ENCODE assay signal across 9 cellular contexts in genomic region chr12:12506541-12506940, GRCh38.
DNase-seq lines count a peak whose midpoint lies in the region; ATAC-seq and TF ChIP-seq lines count a peak whose summit lies in the region.
"Had no signal": no experiment of that assay in that cellular context is flagged by ENCODE, and none has a peak within 500 bp of the region (broad histone marks: within the 10 kb centered on the region; RNA-seq: fewer than 3 reads in every experiment).

No MANE protein-coding gene starts in this region.

- peak; percentile 2 for ATAC-seq in GM21723 (IDR thresholded peaks at IDR 0.05; ENCODE audit: unreplicated experiment)
- ATAC-seq in activated naive CD8-positive, alpha-beta T cell treated with anti-CD3 and anti-CD28 coated beads, Interleukin-2, amount 50 U/mL, for 24 hours: no peak
- no peak for ATAC-seq in stimulated activated effector memory CD8-positive, alpha-beta T cell treated with anti-CD3 and anti-CD28 coated beads, Interleukin-12 subunit alpha, Interleukin-12 subunit beta, amount 100 ng/mL, for 72 hours
- ATAC-seq in HG02623 (IDR thresholded peaks at IDR 0.05; ENCODE audit: unreplicated experiment): no peak

- peaks cover 83% of the 10 kb centered on the region for H3K4me1 Mint-ChIP-seq in activated naive CD8-positive, alpha-beta T cell treated with anti-CD3 and anti-CD28 coated beads, Interleukin-2, amount 50 U/mL, for 24 hours
- H3K4me1 Mint-ChIP-seq in stimulated activated effector memory CD8-positive, alpha-beta T cell treated with anti-CD3 and anti-CD28 coated beads, Interleukin-12 subunit alpha, Interleukin-12 subunit beta, amount 100 ng/mL, for 72 hours: peaks cover 47% of the 10 kb centered on the region

- no peaks in the 10 kb centered on the region for H3K27me3 Mint-ChIP-seq in activated naive CD8-positive, alpha-beta T cell treated with anti-CD3 and anti-CD28 coated beads, Interleukin-2, amount 50 U/mL, for 24 hours

- peaks cover 25% of the 10 kb centered on the region for H3K36me3 Mint-ChIP-seq in activated naive CD8-positive, alpha-beta T cell treated with anti-CD3 and anti-CD28 coated beads, Interleukin-2, amount 50 U/mL, for 24 hours (ENCODE audit: low read depth)
- H3K36me3 Mint-ChIP-seq in stimulated activated effector memory CD8-positive, alpha-beta T cell treated with anti-CD3 and anti-CD28 coated beads, Interleukin-12 subunit alpha, Interleukin-12 subunit beta, amount 100 ng/mL, for 72 hours: peaks cover 43% of the 10 kb centered on the region

- no peak for TF ChIP-seq CTCF in GM13976 (IDR thresholded peaks at IDR 0.05; ENCODE audit: borderline replicate concordance, control extremely low read depth, extremely low read depth, insufficient read depth, missing control alignments)

- no peaks in the 10 kb centered on the region for H3K9me3 Mint-ChIP-seq in activated naive CD8-positive, alpha-beta T cell treated with anti-CD3 and anti-CD28 coated beads, Interleukin-2, amount 50 U/mL, for 24 hours
- H3K9me3 Mint-ChIP-seq in stimulated activated effector memory CD8-positive, alpha-beta T cell treated with anti-CD3 and anti-CD28 coated beads, Interleukin-12 subunit alpha, Interleukin-12 subunit beta, amount 100 ng/mL, for 72 hours: no peaks in the 10 kb centered on the region
- H3K9me3 Mint-ChIP-seq: activated B cell treated with CpG ODN at 0.5 μM for 24 hours had no signal

- peak overlapping the region; percentile 48 for H3K4me3 Mint-ChIP-seq in activated naive CD8-positive, alpha-beta T cell treated with anti-CD3 and anti-CD28 coated beads, Interleukin-2, amount 50 U/mL, for 24 hours
- peak overlapping the region; percentile 55 for H3K4me3 Mint-ChIP-seq in stimulated activated effector memory CD8-positive, alpha-beta T cell treated with anti-CD3 and anti-CD28 coated beads, Interleukin-12 subunit alpha, Interleukin-12 subunit beta, amount 100 ng/mL, for 72 hours
- H3K4me3 Mint-ChIP-seq: activated B cell treated with CpG ODN at 0.5 μM for 24 hours had no signal

- no peak for DNase-seq in activated naive CD8-positive, alpha-beta T cell treated with anti-CD3 and anti-CD28 coated beads, Interleukin-2, amount 50 U/mL, for 24 hours
- DNase-seq in hepatic stellate cell (ENCODE audit: low spot score): peak; percentile 28
- no peak for DNase-seq in stimulated activated effector memory CD8-positive, alpha-beta T cell treated with anti-CD3 and anti-CD28 coated beads, Interleukin-12 subunit alpha, Interleukin-12 subunit beta, amount 100 ng/mL, for 72 hours (ENCODE audit: low spot score in 2 of 2)
- no peak for DNase-seq in HuH-7.5 (ENCODE audit: low spot score)
- no peak for DNase-seq in activated effector memory CD4-positive, alpha-beta T cell treated with Interleukin-2 at 50 U/mL for 16 hours
- DNase-seq in GM13976 (ENCODE audit: low spot score): no peak
- DNase-seq: activated B cell treated with CpG ODN at 0.5 μM for 24 hours had no signal

- H3K27ac Mint-ChIP-seq in activated naive CD8-positive, alpha-beta T cell treated with anti-CD3 and anti-CD28 coated beads, Interleukin-2, amount 50 U/mL, for 24 hours: peak overlapping the region; percentile 96
- H3K27ac Mint-ChIP-seq in stimulated activated effector memory CD8-positive, alpha-beta T cell treated with anti-CD3 and anti-CD28 coated beads, Interleukin-12 subunit alpha, Interleukin-12 subunit beta, amount 100 ng/mL, for 72 hours: peak overlapping the region; percentile 73
- H3K27ac Mint-ChIP-seq: activated B cell treated with CpG ODN at 0.5 μM for 24 hours had no signal

- in situ Hi-C loops in GM13976 (cut with MboI; ENCODE audit: low sequenced_read_pairs, unreplicated experiment): no loop called here
